ENCODE assay signal across 8 cellular contexts in the genomic region with DNA sequence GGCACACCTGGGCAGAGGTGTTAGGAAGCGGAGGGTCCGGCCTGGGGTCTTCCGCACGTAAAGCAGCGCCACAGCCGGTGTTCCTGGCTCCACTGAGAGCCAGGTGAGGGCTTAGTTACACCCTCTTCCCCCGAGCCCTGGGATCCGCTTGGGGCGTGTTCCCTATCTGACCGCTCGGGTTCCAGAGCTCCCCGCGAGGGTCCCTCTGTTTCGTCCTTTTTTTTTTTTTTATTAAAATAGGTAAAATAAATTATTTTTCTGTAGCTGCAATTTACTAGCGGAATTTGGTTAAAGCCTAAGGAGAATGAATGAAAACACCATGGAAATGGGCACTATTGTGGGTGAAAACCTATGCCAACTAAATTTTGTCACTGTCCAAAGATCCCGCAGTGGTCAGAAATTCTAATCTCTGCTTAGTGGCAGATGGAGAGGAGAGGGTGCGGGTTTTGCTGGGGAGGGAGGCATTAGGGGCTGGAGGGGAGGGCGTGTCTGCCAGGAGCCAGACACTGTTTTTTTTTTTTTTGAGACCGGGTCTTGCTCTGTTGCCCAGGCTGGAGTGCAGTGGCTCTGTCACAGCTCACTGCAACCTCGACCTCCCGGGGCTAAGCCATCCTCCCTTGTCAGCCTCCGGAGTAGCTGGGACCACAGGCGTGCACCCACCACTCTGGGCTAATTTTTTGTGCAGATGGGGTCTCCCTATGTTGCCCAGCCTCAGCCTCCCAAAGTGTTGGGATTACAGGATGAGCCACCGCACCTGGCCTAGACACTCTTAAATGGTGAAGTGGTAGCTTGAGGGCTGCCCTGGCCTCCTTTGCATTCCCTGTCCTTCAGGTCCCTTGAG. TPM values are rescaled to one million over a fixed set of nuclear protein-coding genes. Genes with fewer than 3 reads are reported as not detected.
A peak's percentile ranks its signal among the peaks of the same experiment; 100 is the strongest.
DNase-seq lines count a peak whose midpoint lies in the region; ATAC-seq and TF ChIP-seq lines count a peak whose summit lies in the region.

No MANE protein-coding gene starts in this region.

- DNase-seq in SK-N-MC (ENCODE audit: low read depth, low spot score) (no peak), fibroblast of pulmonary artery (ENCODE audit: low read depth) (no peak), progenitor cell of endocrine pancreas (ENCODE audit: low spot score, unreplicated experiment) (no peak), DMS153 (lab: John Stamatoyannopoulos, UW) (no peak), NCI-H526 treated with DMSO at 0.1 percent for 48 hours (lab: John Stamatoyannopoulos, UW) (no peak), Kasumi-1 (lab: John Stamatoyannopoulos, UW) (no peak)

- TF ChIP-seq CTCF in fibroblast of pulmonary artery (IDR thresholded peaks at IDR 0.05; ENCODE audit: low read length, missing control alignments) (no peak), progenitor cell of endocrine pancreas (IDR thresholded peaks at IDR 0.05; ENCODE audit: unreplicated experiment) (no peak)

- H3K27ac Mint-ChIP-seq in progenitor cell of endocrine pancreas = peak overlapping the region; percentile 98

- peaks cover 4% of the 10 kb centered on the region; the same call in 1 of the 2 replicates for H3K36me3 ChIP-seq in SK-N-MC (ENCODE audit: insufficient read depth, low read length)

- H3K4me3 ChIP-seq in SK-N-MC (peak overlapping the region; percentile 80), fibroblast of pulmonary artery (replicated peaks; ENCODE audit: low read depth, low read length) (peak overlapping the region; percentile 97)

- peak; percentile 18 for ATAC-seq in GM18502 (IDR thresholded peaks at IDR 0.05; ENCODE audit: poor library complexity, unreplicated experiment)
- ATAC-seq in HG02642 (IDR thresholded peaks at IDR 0.05; ENCODE audit: poor library complexity, unreplicated experiment) = peak; percentile 14

- peaks cover 11% of the 10 kb centered on the region for H3K36me3 Mint-ChIP-seq in progenitor cell of endocrine pancreas (ENCODE audit: insufficient read depth)

- H3K9me3 Mint-ChIP-seq in progenitor cell of endocrine pancreas (ENCODE audit: low read depth) = no peaks in the 10 kb centered on the region

- H3K9me3 ChIP-seq in SK-N-MC (ENCODE audit: low read depth, low read length) = no peaks in the 10 kb centered on the region

- H3K4me3 Mint-ChIP-seq in progenitor cell of endocrine pancreas (ENCODE audit: low read depth) = peak overlapping the region; percentile 91

- H3K4me1 Mint-ChIP-seq in progenitor cell of endocrine pancreas (ENCODE audit: low read depth) = peaks cover 6% of the 10 kb centered on the region

- H3K27me3 Mint-ChIP-seq in progenitor cell of endocrine pancreas = peaks cover 7% of the 10 kb centered on the region

- H3K9ac ChIP-seq in SK-N-MC (ENCODE audit: insufficient read length) = peak overlapping the region; percentile 94

- H3K27ac ChIP-seq in SK-N-MC = peak overlapping the region; percentile 9; the same call in 1 of the 2 replicates

RNA-seq across cellular contexts. Expression of gene PDCL3, which starts 0.8 kb away (rescaled TPM):
- total RNA-seq in progenitor cell of endocrine pancreas = 36.8 and 37.1 TPM in 2 replicates
